17 cellular contexts compared by ENCODE assay signal in the genomic region with DNA sequence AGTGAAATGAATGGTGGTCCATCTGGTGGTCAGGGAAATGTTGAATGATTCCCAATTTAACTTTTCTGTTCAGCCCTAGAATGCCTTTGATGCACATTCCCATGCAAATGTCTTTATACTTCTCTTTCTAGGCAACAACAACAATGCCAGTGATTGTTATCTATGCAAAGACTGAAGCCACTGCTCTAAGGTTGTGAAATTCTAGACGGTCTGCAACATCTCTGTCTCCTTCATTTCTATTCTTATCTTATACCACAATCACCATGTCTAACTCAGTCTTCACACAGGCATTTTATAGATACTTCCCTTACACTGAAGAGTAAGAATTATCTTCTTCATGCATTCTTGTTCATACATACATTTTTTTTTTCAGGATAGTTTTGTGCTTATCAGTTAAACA.
"Had no signal": no experiment of that assay in that cellular context is flagged by ENCODE, and none has a peak within 500 bp of the region (broad histone marks: within the 10 kb centered on the region; RNA-seq: fewer than 3 reads in every experiment).

No MANE protein-coding gene starts in this region.

- H3K9me3 ChIP-seq: lower lobe of right lung, neutrophil, right atrium auricular region, transverse colon had no signal

- H3K4me1 Mint-ChIP-seq: activated naive CD8-positive, alpha-beta T cell treated with anti-CD3 and anti-CD28 coated beads, Interleukin-2, amount 10 ng/mL, durations not matched to agents 7 days and 5 days; naive B cell had no signal

- H3K4me1 ChIP-seq: lower lobe of right lung, right atrium auricular region, transverse colon had no signal

- H3K36me3 ChIP-seq: lower lobe of right lung, neutrophil, right atrium auricular region, transverse colon had no signal

- DNase-seq: activated CD4-positive, alpha-beta memory T cell treated with anti-CD3 and anti-CD28 coated beads for 36 hours; activated gamma-delta T cell treated with Interleukin-2 at 50 U/mL for 16 hours; activated naive CD8-positive, alpha-beta T cell treated with anti-CD3 and anti-CD28 coated beads, Interleukin-2, amount 10 ng/mL, durations not matched to agents 7 days and 5 days; activated T-cell treated with anti-CD3 and anti-CD28 coated beads, Interleukin-2, amount 50 U/mL, for 4 hours; caudate nucleus; effector memory CD8-positive, alpha-beta T cell; hypothalamus; lower lobe of right lung; naive B cell; posterior cingulate gyrus; stimulated activated naive CD4-positive, alpha-beta T cell; substantia nigra; transverse colon had no signal

- H3K9me3 Mint-ChIP-seq: activated CD4-positive, alpha-beta memory T cell treated with anti-CD3 and anti-CD28 coated beads for 36 hours; activated naive CD8-positive, alpha-beta T cell treated with anti-CD3 and anti-CD28 coated beads, Interleukin-2, amount 10 ng/mL, durations not matched to agents 7 days and 5 days; activated T-cell treated with anti-CD3 and anti-CD28 coated beads, Interleukin-2, amount 50 U/mL, for 4 hours had no signal

- H3K36me3 Mint-ChIP-seq: activated CD4-positive, alpha-beta memory T cell treated with anti-CD3 and anti-CD28 coated beads for 36 hours; activated naive CD8-positive, alpha-beta T cell treated with anti-CD3 and anti-CD28 coated beads, Interleukin-2, amount 10 ng/mL, durations not matched to agents 7 days and 5 days had no signal

- H3K4me3 ChIP-seq: lower lobe of right lung, right atrium auricular region, transverse colon had no signal

- H3K4me3 Mint-ChIP-seq: activated CD4-positive, alpha-beta memory T cell treated with anti-CD3 and anti-CD28 coated beads for 36 hours; activated naive CD8-positive, alpha-beta T cell treated with anti-CD3 and anti-CD28 coated beads, Interleukin-2, amount 10 ng/mL, durations not matched to agents 7 days and 5 days; activated T-cell treated with anti-CD3 and anti-CD28 coated beads, Interleukin-2, amount 50 U/mL, for 4 hours; effector memory CD8-positive, alpha-beta T cell had no signal

- H3K27me3 Mint-ChIP-seq: activated CD4-positive, alpha-beta memory T cell treated with anti-CD3 and anti-CD28 coated beads for 36 hours; activated naive CD8-positive, alpha-beta T cell treated with anti-CD3 and anti-CD28 coated beads, Interleukin-2, amount 10 ng/mL, durations not matched to agents 7 days and 5 days; naive B cell had no signal

- H3K27ac ChIP-seq: epithelial cell of prostate, lower lobe of right lung, neutrophil, right atrium auricular region, transverse colon, VCaP had no signal

- H3K27me3 ChIP-seq: neutrophil, right atrium auricular region, transverse colon had no signal

- ATAC-seq: activated T-cell treated with anti-CD3 and anti-CD28 coated beads, Interleukin-2, amount 50 U/mL, for 4 hours; effector memory CD8-positive, alpha-beta T cell had no signal

- H3K27ac Mint-ChIP-seq: activated CD4-positive, alpha-beta memory T cell treated with anti-CD3 and anti-CD28 coated beads for 36 hours; activated naive CD8-positive, alpha-beta T cell treated with anti-CD3 and anti-CD28 coated beads, Interleukin-2, amount 10 ng/mL, durations not matched to agents 7 days and 5 days; effector memory CD8-positive, alpha-beta T cell; naive B cell had no signal
